Comparison of ENCODE assay signal across 17 cellular contexts in the genomic region with DNA sequence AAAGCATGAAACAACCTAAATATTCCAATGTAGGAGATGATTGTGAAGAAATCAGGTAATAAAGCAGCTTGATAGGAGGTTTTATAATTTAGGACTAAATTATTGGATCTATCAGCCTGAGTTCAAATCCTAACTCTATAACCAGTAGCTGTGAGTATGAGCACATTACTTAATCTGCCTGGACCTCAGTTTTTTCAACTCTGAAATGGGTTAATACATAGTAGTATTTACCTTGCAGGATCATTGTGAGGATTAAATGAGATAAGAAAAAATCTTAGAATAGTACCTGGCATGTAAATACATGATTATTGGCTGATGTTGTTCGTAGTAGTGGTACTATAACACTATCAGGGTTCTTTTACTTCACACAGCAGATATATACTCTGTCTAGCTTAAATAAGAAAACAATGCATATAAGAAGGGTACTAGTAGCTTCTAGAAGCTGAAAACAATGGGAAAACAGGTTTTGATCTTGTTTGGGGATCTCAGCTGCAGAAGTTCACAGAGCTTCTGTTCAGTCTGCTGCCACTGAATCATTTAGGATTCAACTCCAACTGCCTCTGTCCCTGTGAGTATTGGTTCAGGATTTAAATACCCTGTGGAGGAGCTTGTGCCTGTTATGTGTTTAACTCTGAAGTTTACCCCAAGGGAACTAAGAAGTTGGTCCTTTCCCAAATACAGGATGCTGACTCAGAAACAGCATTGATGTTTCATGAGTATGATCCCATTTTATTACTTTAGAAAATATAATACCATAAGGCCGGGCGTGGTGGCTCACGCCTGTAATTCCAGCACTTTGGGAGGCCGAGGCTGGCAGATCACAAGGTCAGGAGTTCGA. TPM values are rescaled to one million over a fixed set of nuclear protein-coding genes. Genes with fewer than 3 reads are reported as not detected.
A peak's percentile ranks its signal among the peaks of the same experiment; 100 is the strongest.
DNase-seq lines count a peak whose midpoint lies in the region; ATAC-seq lines count a peak whose summit lies in the region.
"Had no signal": no experiment of that assay in that cellular context is flagged by ENCODE, and none has a peak within 500 bp of the region (broad histone marks: within the 10 kb centered on the region; RNA-seq: fewer than 3 reads in every experiment).

No MANE protein-coding gene starts in this region.

- peak overlapping the region; percentile 39 to 67 for H3K27ac Mint-ChIP-seq in natural killer cell treated with Interleukin-12 subunit alpha and Interleukin-12 subunit beta and Interleukin-15 and Interleukin-18, amount 100 ng/mL, for 72 hours
- H3K27ac Mint-ChIP-seq: T-helper 1 cell treated with Interleukin-12 subunit alpha and Interleukin-12 subunit beta and Interleukin-4 antibody, amounts not matched to agents 30 μg/mL and 1 μg/mL, for 36 hours had no signal

- DNase-seq in AG20443 (ENCODE audit: low spot score): peak; percentile 18
- peak; percentile 79 for DNase-seq in LHCN-M2 (ENCODE audit: low read depth)
- DNase-seq in dermis blood vessel endothelial cell: peak; percentile 29
- no peak for DNase-seq in natural killer cell treated with Interleukin-12 subunit alpha and Interleukin-12 subunit beta and Interleukin-15 and Interleukin-18, amount 100 ng/mL, for 72 hours (ENCODE audit: low spot score)
- DNase-seq in iPS-NIHi7 (ENCODE audit: extremely low spot score): no peak
- DNase-seq in GM19240 (ENCODE audit: insufficient read length, low spot score): no peak
- DNase-seq in amygdala (lab: John Stamatoyannopoulos, UW): no peak
- DNase-seq: activated CD4-positive, alpha-beta T cell treated with anti-CD3 and anti-CD28 coated beads, Interleukin-2, amount 50 U/mL, for 4 hours; body of pancreas; DMS153; GOT3; NCI-H510A treated with DMSO at 0.1 percent for 48 hours; Peyer's patch; posterior cingulate gyrus had no signal

- no peaks in the 10 kb centered on the region for H3K27me3 Mint-ChIP-seq in natural killer cell treated with Interleukin-12 subunit alpha and Interleukin-12 subunit beta and Interleukin-15 and Interleukin-18, amount 100 ng/mL, for 72 hours
- H3K27me3 Mint-ChIP-seq: memory B cell had no signal

- no peak for ATAC-seq in natural killer cell treated with Interleukin-12 subunit alpha and Interleukin-12 subunit beta and Interleukin-15 and Interleukin-18, amount 100 ng/mL, for 72 hours
- no peak for ATAC-seq in HG02981 (IDR thresholded peaks at IDR 0.05; ENCODE audit: unreplicated experiment)
- ATAC-seq: body of pancreas had no signal

- H3K36me3 Mint-ChIP-seq in natural killer cell treated with Interleukin-12 subunit alpha and Interleukin-12 subunit beta and Interleukin-15 and Interleukin-18, amount 100 ng/mL, for 72 hours: peaks cover 5% of the 10 kb centered on the region

- H3K4me1 Mint-ChIP-seq in natural killer cell treated with Interleukin-12 subunit alpha and Interleukin-12 subunit beta and Interleukin-15 and Interleukin-18, amount 100 ng/mL, for 72 hours (ENCODE audit: low read depth in 2 of 2): peaks cover 26 to 31% of the 10 kb centered on the region in 2 donors

- H3K4me3 Mint-ChIP-seq in natural killer cell treated with Interleukin-12 subunit alpha and Interleukin-12 subunit beta and Interleukin-15 and Interleukin-18, amount 100 ng/mL, for 72 hours: no peak overlapping the region
- H3K4me3 Mint-ChIP-seq: memory B cell; T-helper 1 cell treated with Interleukin-12 subunit alpha and Interleukin-12 subunit beta and Interleukin-4 antibody, amounts not matched to agents 30 μg/mL and 1 μg/mL, for 36 hours had no signal

- H3K9me3 Mint-ChIP-seq in natural killer cell treated with Interleukin-12 subunit alpha and Interleukin-12 subunit beta and Interleukin-15 and Interleukin-18, amount 100 ng/mL, for 72 hours: no peaks in the 10 kb centered on the region
- H3K9me3 Mint-ChIP-seq: memory B cell; T-helper 1 cell treated with Interleukin-12 subunit alpha and Interleukin-12 subunit beta and Interleukin-4 antibody, amounts not matched to agents 30 μg/mL and 1 μg/mL, for 36 hours had no signal

RNA-seq across cellular contexts. Expression of gene KAT2B, which starts 34.2 kb away (rescaled TPM):
- 13.2 and 15.2 TPM in 2 replicates for total RNA-seq in LHCN-M2 (2014; rRNA removed)
- polyA plus RNA-seq in LHCN-M2 (2012): 3.1 TPM
- total RNA-seq in dermis blood vessel endothelial cell: 18.7 and 22.6 TPM in 2 replicates
- 10 to 100 TPM; 78.4 to 88.3 TPM for total RNA-seq in natural killer cell treated with Interleukin-12 subunit alpha and Interleukin-12 subunit beta and Interleukin-15 and Interleukin-18, amount 100 ng/mL, for 72 hours

Comparison
In these comparisons a context has a peak if more than half of its experiments do, and no peak if none do; other contexts are left out.
1. DNase-seq: peak in AG20443 (single experiment), LHCN-M2 (single experiment) and dermis blood vessel endothelial cell (single experiment); none in natural killer cell treated with Interleukin-12 subunit alpha and Interleukin-12 subunit beta and Interleukin-15 and Interleukin-18, amount 100 ng/mL, for 72 hours (single experiment), iPS-NIHi7 (single experiment), GM19240 (single experiment) and amygdala (0 of 56).